ENCODE assay signal across 25 cellular contexts in genomic region chr1:157142245-157142644, GRCh38. TPM values are rescaled to one million over a fixed set of nuclear protein-coding genes. Genes with fewer than 3 reads are reported as not detected.
DNase-seq lines count a peak whose midpoint lies in the region; ATAC-seq and TF ChIP-seq lines count a peak whose summit lies in the region.
"Had no signal": no experiment of that assay in that cellular context is flagged by ENCODE, and none has a peak within 500 bp of the region (broad histone marks: within the 10 kb centered on the region; RNA-seq: fewer than 3 reads in every experiment).

No MANE protein-coding gene starts in this region.

- no peak overlapping the region for H3K18ac ChIP-seq in trophoblast cell (ENCODE audit: low read length)

- no peak overlapping the region for H2BK120ac ChIP-seq in trophoblast cell (ENCODE audit: insufficient read depth, low read length, poor library complexity)

- H2AFZ ChIP-seq in trophoblast cell (ENCODE audit: insufficient read depth, low read length, poor library complexity) (no peak overlapping the region), GM23338 (no peak overlapping the region)

- peak overlapping the region; percentile 5 for H3K27ac Mint-ChIP-seq in activated naive CD8-positive, alpha-beta T cell treated with anti-CD3 and anti-CD28 coated beads, Interleukin-2, amount 50 U/mL, for 24 hours
- H3K27ac Mint-ChIP-seq in activated naive CD8-positive, alpha-beta T cell treated with anti-CD3 and anti-CD28 coated beads for 36 hours, result no peak overlapping the region
- H3K27ac Mint-ChIP-seq in GM23338, result no peak overlapping the region

- H3K27me3 ChIP-seq in duodenal mucosa (ENCODE audit: control insufficient read depth in 1 of 2, insufficient read depth in 2 of 2, low read length in 2 of 2), result no peaks in the 10 kb centered on the region
- H3K27me3 ChIP-seq in trophoblast cell (ENCODE audit: insufficient read depth, low read length), result no peaks in the 10 kb centered on the region
- peaks cover 9% of the 10 kb centered on the region; the same call in 1 of the 2 replicates for H3K27me3 ChIP-seq in GM23338 (ENCODE audit: insufficient read depth)

- no CpG with 5 or more reads among the region's 3 CpGs for WGBS in trophoblast cell (ENCODE audit: extremely low coverage, insufficient coverage, insufficient read length)

- H3K79me1 ChIP-seq in trophoblast cell (ENCODE audit: low read length), result peaks cover 14% of the 10 kb centered on the region

- H3K4me2 ChIP-seq in trophoblast cell (ENCODE audit: low read length) (no peak overlapping the region), GM23338 (no peak overlapping the region)

- H3K23ac ChIP-seq in trophoblast cell (ENCODE audit: low read length), result peak overlapping the region; percentile 68

- no peak overlapping the region for H2BK5ac ChIP-seq in trophoblast cell (ENCODE audit: low read depth, low read length, poor library complexity)

- no peaks in the 10 kb centered on the region for H3K9me3 Mint-ChIP-seq in activated naive CD8-positive, alpha-beta T cell treated with anti-CD3 and anti-CD28 coated beads, Interleukin-2, amount 50 U/mL, for 24 hours
- H3K9me3 Mint-ChIP-seq in activated naive CD8-positive, alpha-beta T cell treated with anti-CD3 and anti-CD28 coated beads for 36 hours, result no peaks in the 10 kb centered on the region
- H3K9me3 Mint-ChIP-seq in GM23338, result no peaks in the 10 kb centered on the region
- H3K9me3 Mint-ChIP-seq: CD8-positive, alpha-beta memory T cell had no signal

- H4K8ac ChIP-seq in trophoblast cell (ENCODE audit: low read depth, low read length), result no peak overlapping the region

- H3K36me3 ChIP-seq in duodenal mucosa (ENCODE audit: control insufficient read depth in 1 of 2, insufficient read depth in 2 of 2, low read length in 2 of 2) (no peaks in the 10 kb centered on the region), trophoblast cell (ENCODE audit: control insufficient read depth in 1 of 2, insufficient read depth in 2 of 2, low read length in 2 of 2) (no peaks in the 10 kb centered on the region), GM23338 (ENCODE audit: insufficient read depth) (no peaks in the 10 kb centered on the region)
- H3K36me3 ChIP-seq: HAP-1 had no signal

- H2AK5ac ChIP-seq in trophoblast cell (ENCODE audit: low read length), result no peak overlapping the region

- ATAC-seq in activated naive CD8-positive, alpha-beta T cell treated with anti-CD3 and anti-CD28 coated beads, Interleukin-2, amount 50 U/mL, for 24 hours, result no peak
- ATAC-seq in SK-N-SH treated with all-trans-retinoic acid at 6 μM for 48 hours (no peak), HG03135 (IDR thresholded peaks at IDR 0.05; ENCODE audit: unreplicated experiment) (no peak), GM23338 (no peak), HG02970 (IDR thresholded peaks at IDR 0.05; ENCODE audit: low FRiP score, unreplicated experiment) (no peak)

- peaks cover 13% of the 10 kb centered on the region for H3K79me2 ChIP-seq in trophoblast cell (ENCODE audit: control insufficient read depth, insufficient read depth, low read length, poor library complexity)
- peaks cover 6% of the 10 kb centered on the region for H3K79me2 ChIP-seq in GM23338 (replicated peaks; ENCODE audit: insufficient read depth)

- H3K9ac ChIP-seq in duodenal mucosa (ENCODE audit: low read depth in 1 of 2, low read length in 2 of 2) (no peak overlapping the region), trophoblast cell (ENCODE audit: low read length) (no peak overlapping the region)
- H3K9ac ChIP-seq: GM23248 had no signal

- H4K91ac ChIP-seq in trophoblast cell (ENCODE audit: low read depth, low read length), result no peak overlapping the region

- no peak for TF ChIP-seq CTCF in GM23338 (conservative IDR thresholded peaks at IDR 0.05; ENCODE audit: low read depth in 2 of 2)

- peaks cover 41 to 55% of the 10 kb centered on the region in 2 donors for H3K4me1 ChIP-seq in duodenal mucosa (ENCODE audit: control insufficient read depth in 1 of 2, insufficient read depth in 2 of 2, low read length in 2 of 2)
- peaks cover 0 to 2% of the 10 kb centered on the region in 2 experiments for H3K4me1 ChIP-seq in trophoblast cell (ENCODE audit: control insufficient read depth in 1 of 2, insufficient read depth in 2 of 2, low read length in 2 of 2)
- H3K4me1 ChIP-seq in GM23338 (ENCODE audit: insufficient read depth), result peaks cover 39% of the 10 kb centered on the region

- H3K9me3 ChIP-seq in duodenal mucosa (ENCODE audit: control insufficient read depth in 1 of 2, low read length in 2 of 2) (no peaks in the 10 kb centered on the region), trophoblast cell (ENCODE audit: insufficient read depth, low read depth, low read length) (no peaks in the 10 kb centered on the region)
- H3K9me3 ChIP-seq: HAP-1 had no signal

- H3K14ac ChIP-seq in trophoblast cell (ENCODE audit: low read length), result no peak overlapping the region

- H4K12ac ChIP-seq in trophoblast cell (ENCODE audit: low read depth, low read length), result no peak overlapping the region

- peak overlapping the region; percentile 34 for H3K27ac ChIP-seq in duodenal mucosa (ENCODE audit: low read depth, low read length)
- no peak overlapping the region for H3K27ac ChIP-seq in trophoblast cell (ENCODE audit: low read depth, low read length)
- H3K27ac ChIP-seq in GM23338 (ENCODE audit: low read depth), result no peak overlapping the region
- H3K27ac ChIP-seq: GM23248 had no signal

- peak overlapping the region; percentile 2 for H3K4me3 Mint-ChIP-seq in activated naive CD8-positive, alpha-beta T cell treated with anti-CD3 and anti-CD28 coated beads, Interleukin-2, amount 50 U/mL, for 24 hours
- H3K4me3 Mint-ChIP-seq in activated naive CD8-positive, alpha-beta T cell treated with anti-CD3 and anti-CD28 coated beads for 36 hours, result no peak overlapping the region
- no peak overlapping the region for H3K4me3 Mint-ChIP-seq in GM23338

- no peak overlapping the region for H2BK12ac ChIP-seq in trophoblast cell (ENCODE audit: low read length)

- H3K4me3 ChIP-seq in duodenal mucosa (ENCODE audit: low read depth in 1 of 2, low read length in 2 of 2) (no peak overlapping the region), trophoblast cell (ENCODE audit: low read depth, low read length) (no peak overlapping the region), GM23338 (no peak overlapping the region)
- H3K4me3 ChIP-seq: GM23248, HAP-1 had no signal

- no peak overlapping the region for H3K4ac ChIP-seq in trophoblast cell (ENCODE audit: low read depth, low read length)

- DNase-seq in activated naive CD8-positive, alpha-beta T cell treated with anti-CD3 and anti-CD28 coated beads, Interleukin-2, amount 50 U/mL, for 24 hours, result no peak
- no peak for DNase-seq in activated naive CD8-positive, alpha-beta T cell treated with anti-CD3 and anti-CD28 coated beads for 36 hours
- DNase-seq in trophoblast cell (peak in 1 of 2 donors; percentile 22), GM23338 (ENCODE audit: low spot score) (no peak)
- DNase-seq: 8988T; C1 segment of cervical spinal cord; Calu3; CD8-positive, alpha-beta memory T cell; DMS153; GM23248; Karpas-422; MV-4-11; NCI-H1105 treated with DMSO at 0.1 percent for 48 hours; NCI-H2029 treated with DMSO at 0.1 percent for 48 hours; NCI-H226; NCI-H510A treated with DMSO at 0.1 percent for 48 hours; NCI-H748 treated with DMSO at 0.1 percent for 48 hours; SIG-M5 had no signal

- peaks cover 4% of the 10 kb centered on the region; the same call in 1 of the 2 replicates for H4K20me1 ChIP-seq in GM23338 (replicated peaks; ENCODE audit: insufficient read depth)

- H3F3A ChIP-seq in GM23338 (replicated peaks; ENCODE audit: low read depth), result peaks cover 5% of the 10 kb centered on the region; the same call in 1 of the 2 replicates

- no peaks in the 10 kb centered on the region for H3K27me3 Mint-ChIP-seq in activated naive CD8-positive, alpha-beta T cell treated with anti-CD3 and anti-CD28 coated beads, Interleukin-2, amount 50 U/mL, for 24 hours
- no peaks in the 10 kb centered on the region for H3K27me3 Mint-ChIP-seq in activated naive CD8-positive, alpha-beta T cell treated with anti-CD3 and anti-CD28 coated beads for 36 hours
- H3K27me3 Mint-ChIP-seq in GM23338 (ENCODE audit: insufficient read depth, low read depth, poor library complexity), result peaks cover 10% of the 10 kb centered on the region

- H3K36me3 Mint-ChIP-seq in activated naive CD8-positive, alpha-beta T cell treated with anti-CD3 and anti-CD28 coated beads, Interleukin-2, amount 50 U/mL, for 24 hours (ENCODE audit: low read depth), result peaks cover 6% of the 10 kb centered on the region
- peaks cover 3% of the 10 kb centered on the region for H3K36me3 Mint-ChIP-seq in activated naive CD8-positive, alpha-beta T cell treated with anti-CD3 and anti-CD28 coated beads for 36 hours
- no peaks in the 10 kb centered on the region for H3K36me3 Mint-ChIP-seq in GM23338 (ENCODE audit: low read depth)

- H3K4me1 Mint-ChIP-seq in activated naive CD8-positive, alpha-beta T cell treated with anti-CD3 and anti-CD28 coated beads, Interleukin-2, amount 50 U/mL, for 24 hours, result peaks cover 52% of the 10 kb centered on the region
- H3K4me1 Mint-ChIP-seq in activated naive CD8-positive, alpha-beta T cell treated with anti-CD3 and anti-CD28 coated beads for 36 hours, result peaks cover 38% of the 10 kb centered on the region
- peaks cover 42% of the 10 kb centered on the region for H3K4me1 Mint-ChIP-seq in GM23338

- no peaks in the 10 kb centered on the region for H3K9me2 ChIP-seq in GM23338 (ENCODE audit: insufficient read depth)

TF ChIP-seq in GM23338, 12 proteins besides CTCF, POLR2A, EP300 and RAD21 (continues in another document):
- no peak for TF ChIP-seq ZNF114 (CRISPR knock-in tag; IDR thresholded peaks at IDR 0.05)

RNA-seq across cellular contexts. Expression of gene ETV3, which starts 4.0 kb away (rescaled TPM):
- 10 to 100 TPM; 23.1 to 23.5 TPM for total RNA-seq in activated naive CD8-positive, alpha-beta T cell treated with anti-CD3 and anti-CD28 coated beads for 36 hours
- 11.1 and 11.7 TPM in 2 replicates for polyA plus RNA-seq in trophoblast cell (2013)
- total RNA-seq in GM23338 (2014; rRNA removed; shearing (Covaris generic)), result 11.9 and 19.6 TPM in 2 replicates
- polyA plus RNA-seq in GM23338 (2016; fragmentation: Nextera tagmentation; extraction: Ambion mirVana), result 7.6 and 8.1 TPM in 2 replicates

RNA-seq across cellular contexts. Expression of gene ETV3L, which starts 42.6 kb away (rescaled TPM):
- not detected for total RNA-seq in activated naive CD8-positive, alpha-beta T cell treated with anti-CD3 and anti-CD28 coated beads for 36 hours
- not detected in 2 replicates for polyA plus RNA-seq in trophoblast cell (2013)
- total RNA-seq in GM23338 (2014; rRNA removed; shearing (Covaris generic)), result not detected in 2 replicates
- not detected in 2 replicates for polyA plus RNA-seq in GM23338 (2016; fragmentation: Nextera tagmentation; extraction: Ambion mirVana)
- total RNA-seq: Calu3; CD8-positive, alpha-beta memory T cell; G401; GM23248; M059J had no signal
- polyA plus RNA-seq: CD8-positive, alpha-beta memory T cell; GM23248 had no signal
